Comparison of ENCODE assay signal across 8 cellular contexts in genomic region chr3:46935168-46935858, GRCh38. TPM values are rescaled to one million over a fixed set of nuclear protein-coding genes. Genes with fewer than 3 reads are reported as not detected.
DNase-seq lines count a peak whose midpoint lies in the region; ATAC-seq, FAIRE-seq and TF ChIP-seq lines count a peak whose summit lies in the region.

No MANE protein-coding gene starts in this region.

- peaks cover 92% of the 10 kb centered on the region for H4K20me1 ChIP-seq in astrocyte (ENCODE audit: insufficient read depth, low read length)

- peak overlapping the region; percentile 31; the same call in 1 of the 2 replicates for H3K4me3 ChIP-seq in HUES6 (ENCODE audit: low read depth, low read length)
- no peak overlapping the region for H3K4me3 ChIP-seq in astrocyte (ENCODE audit: insufficient read depth, low read depth, low read length)
- peak overlapping the region; percentile 54 for H3K4me3 ChIP-seq in skeletal muscle satellite cell (ENCODE audit: low read length)

- peaks cover 45% of the 10 kb centered on the region for H3K4me1 Mint-ChIP-seq in astrocyte (ENCODE audit: low read depth, unreplicated experiment)

- H3K36me3 Mint-ChIP-seq in astrocyte (ENCODE audit: low read depth, unreplicated experiment): peaks cover 14% of the 10 kb centered on the region

- DNase-seq in AG08395 (ENCODE audit: low spot score): peak; percentile 98
- DNase-seq in astrocyte (ENCODE audit: low read depth): peak; percentile 95
- DNase-seq in iPS DF 4.7 (ENCODE audit: extremely low read depth, low spot score): peak; percentile 83
- DNase-seq in GDM1 (lab: John Stamatoyannopoulos, UW): no peak
- no peak for DNase-seq in GM13977 (ENCODE audit: low spot score)

- H3K4me3 Mint-ChIP-seq in astrocyte (ENCODE audit: unreplicated experiment): peak overlapping the region; percentile 48

- H3K9me3 ChIP-seq in HUES6 (ENCODE audit: control insufficient read depth, insufficient read depth, low read depth, low read length): no peaks in the 10 kb centered on the region
- no peaks in the 10 kb centered on the region for H3K9me3 ChIP-seq in astrocyte (ENCODE audit: insufficient read depth, low read depth, low read length)
- H3K9me3 ChIP-seq in skeletal muscle satellite cell (replicated peaks; ENCODE audit: low read length): no peaks in the 10 kb centered on the region

- H3K27ac ChIP-seq in HUES6 (ENCODE audit: low read depth, low read length) (peak overlapping the region; percentile 41; the same call in 1 of the 2 replicates), astrocyte (ENCODE audit: low read depth, low read length) (peak overlapping the region; percentile 65)

- TF ChIP-seq CTCF in astrocyte (IDR thresholded peaks at IDR 0.05; ENCODE audit: insufficient read depth, low read depth, low read length) (peak; percentile 78), GM13977 (IDR thresholded peaks at IDR 0.05; ENCODE audit: extremely low read depth, insufficient read depth, missing control alignments) (no peak)

- peak overlapping the region; percentile 84 for H3K27ac Mint-ChIP-seq in astrocyte (ENCODE audit: unreplicated experiment)

- H3K4me2 ChIP-seq in astrocyte (ENCODE audit: low read length) (peak overlapping the region; percentile 54), skeletal muscle satellite cell (ENCODE audit: low read length) (peak overlapping the region; percentile 56)

- H3K4me1 ChIP-seq in HUES6 (ENCODE audit: control insufficient read depth, insufficient read depth, low read length) (peaks cover 54% of the 10 kb centered on the region), astrocyte (ENCODE audit: insufficient read depth, low read length) (peaks cover 51% of the 10 kb centered on the region), skeletal muscle satellite cell (ENCODE audit: control insufficient read depth, insufficient read depth, low read length) (peaks cover 74% of the 10 kb centered on the region)

- H3K27me3 Mint-ChIP-seq in astrocyte (ENCODE audit: low read depth, unreplicated experiment): no peaks in the 10 kb centered on the region

- in situ Hi-C loops in GM13977 (cut with MboI; ENCODE audit: low pct_unique_long_range_greater_than_20kb, low sequenced_read_pairs, unreplicated experiment): no loop called here

- H3K27me3 ChIP-seq in HUES6 (ENCODE audit: control insufficient read depth, insufficient read depth, low read length) (no peaks in the 10 kb centered on the region), astrocyte (ENCODE audit: insufficient read depth, low read length) (no peaks in the 10 kb centered on the region), skeletal muscle satellite cell (ENCODE audit: control insufficient read depth, insufficient read depth, low read length) (no peaks in the 10 kb centered on the region)

- H3K9ac ChIP-seq in HUES6 (ENCODE audit: low read length) (no peak overlapping the region), astrocyte (ENCODE audit: low read length) (peak overlapping the region; percentile 23), skeletal muscle satellite cell (ENCODE audit: low read depth, low read length) (peak overlapping the region; percentile 73)

- H3K79me2 ChIP-seq in astrocyte (ENCODE audit: insufficient read depth, low read length): peaks cover 88% of the 10 kb centered on the region

- H3K36me3 ChIP-seq in HUES6 (ENCODE audit: control insufficient read depth, insufficient read depth, low read length) (peaks cover 54% of the 10 kb centered on the region), astrocyte (ENCODE audit: insufficient read depth, low read length) (no peaks in the 10 kb centered on the region), skeletal muscle satellite cell (ENCODE audit: insufficient read depth, low read length) (peaks cover 37% of the 10 kb centered on the region)

- no peaks in the 10 kb centered on the region for H3K9me3 Mint-ChIP-seq in astrocyte (ENCODE audit: unreplicated experiment)

- H2AFZ ChIP-seq in astrocyte (ENCODE audit: low read depth, low read length): no peak overlapping the region

- no peak for ATAC-seq in GM21367 (IDR thresholded peaks at IDR 0.05; ENCODE audit: unreplicated experiment)

- peak; percentile 75 for FAIRE-seq in astrocyte (lab: Jason Lieb, UNC)

RNA-seq across cellular contexts. Expression of gene CCDC12, which starts 41.2 kb away (rescaled TPM):
- total RNA-seq in astrocyte: 26.2 and 29.0 TPM in 2 replicates
- total RNA-seq in skeletal muscle satellite cell (2012; rRNA removed): 19.2 and 27.4 TPM in 2 replicates

RNA-seq across cellular contexts. Expression of gene NBEAL2, which starts 44.2 kb away (rescaled TPM):
- 11.4 and 14.8 TPM in 2 replicates for total RNA-seq in astrocyte
- total RNA-seq in skeletal muscle satellite cell (2012; rRNA removed): 3.3 and 3.7 TPM in 2 replicates

RNA-seq across cellular contexts. Expression of gene PTH1R, which starts 57.8 kb away (rescaled TPM):
- total RNA-seq in astrocyte: 4.4 and 5.2 TPM in 2 replicates
- 0.22 and 0.76 TPM in 2 replicates for total RNA-seq in skeletal muscle satellite cell (2012; rRNA removed)

Comparison
In these comparisons a context has a peak if more than half of its experiments do, and no peak if none do; other contexts are left out.
1. DNase-seq: peak in AG08395 (single experiment), astrocyte (single experiment) and iPS DF 4.7 (single experiment); none in GDM1 (single experiment) and GM13977 (single experiment).